33 cellular contexts compared by ENCODE assay signal in the genomic region with DNA sequence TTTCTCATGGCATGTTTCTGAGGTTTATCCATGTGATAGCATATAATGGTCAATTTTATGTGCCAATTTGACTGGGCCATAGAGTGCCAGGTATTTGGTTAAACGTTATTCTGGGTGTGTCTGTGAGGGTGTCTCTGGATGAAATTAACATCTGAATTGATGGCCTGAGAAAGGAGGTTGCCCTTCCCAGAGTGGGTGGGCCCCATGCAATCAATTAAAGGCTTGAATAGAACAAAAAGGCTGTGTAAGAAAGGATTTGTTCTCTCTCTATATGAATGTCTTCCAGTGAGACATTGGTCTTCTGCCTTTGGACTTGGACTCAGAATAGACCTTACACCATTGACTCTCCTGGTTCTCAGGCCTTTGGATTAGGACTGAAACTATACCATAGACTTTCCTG.
"Had no signal": no experiment of that assay in that cellular context is flagged by ENCODE, and none has a peak within 500 bp of the region (broad histone marks: within the 10 kb centered on the region; RNA-seq: fewer than 3 reads in every experiment).

No MANE protein-coding gene starts in this region.

- ATAC-seq: activated CD4-positive, alpha-beta T cell treated with anti-CD3 and anti-CD28 coated beads for 36 hours; activated CD8-positive, alpha-beta memory T cell treated with anti-CD3 and anti-CD28 coated beads, Interleukin-2, amount 10 ng/mL, durations not matched to agents 7 days and 5 days; activated CD8-positive, alpha-beta T cell treated with anti-CD3 and anti-CD28 coated beads, Interleukin-2, amount 10 ng/mL, durations not matched to agents 7 days and 5 days; activated naive CD4-positive, alpha-beta T cell treated with anti-CD3 and anti-CD28 coated beads, Interleukin-2, amount 50 U/mL, for 72 hours; activated T-cell treated with anti-CD3 and anti-CD28 coated beads, Interleukin-2, amount 50 U/mL, for 72 hours; gastroesophageal sphincter; heart right ventricle; T-cell had no signal

- H3K27ac ChIP-seq: ascending aorta, breast epithelium, cardiac muscle cell, epithelial cell of prostate, esophagus squamous epithelium, gastroesophageal sphincter, heart right ventricle, WERI-Rb-1 had no signal

- H3K36me3 Mint-ChIP-seq: activated CD4-positive, alpha-beta memory T cell treated with anti-CD3 and anti-CD28 coated beads for 36 hours; activated CD8-positive, alpha-beta memory T cell treated with anti-CD3 and anti-CD28 coated beads, Interleukin-2, amount 10 ng/mL, durations not matched to agents 7 days and 5 days; activated naive CD4-positive, alpha-beta T cell treated with anti-CD3 and anti-CD28 coated beads, Interleukin-2, amount 10 ng/mL, durations not matched to agents 7 days and 5 days; activated naive CD4-positive, alpha-beta T cell treated with anti-CD3 and anti-CD28 coated beads, Interleukin-2, amount 50 U/mL, for 72 hours; activated naive CD8-positive, alpha-beta T cell treated with anti-CD3 and anti-CD28 coated beads, Interleukin-2, amount 10 ng/mL, durations not matched to agents 7 days and 5 days; brain; T-cell had no signal

- H3K4me1 Mint-ChIP-seq: activated CD4-positive, alpha-beta T cell treated with anti-CD3 and anti-CD28 coated beads, Interleukin-2, amount 10 ng/mL, durations not matched to agents 24 days and 14 days; activated CD8-positive, alpha-beta memory T cell treated with anti-CD3 and anti-CD28 coated beads, Interleukin-2, amount 10 ng/mL, durations not matched to agents 7 days and 5 days; activated naive CD8-positive, alpha-beta T cell treated with anti-CD3 and anti-CD28 coated beads, Interleukin-2, amount 10 ng/mL, durations not matched to agents 7 days and 5 days; brain; central memory CD8-positive, alpha-beta T cell had no signal

- H3K27ac Mint-ChIP-seq: activated CD4-positive, alpha-beta memory T cell treated with anti-CD3 and anti-CD28 coated beads for 36 hours; activated CD4-positive, alpha-beta T cell treated with anti-CD3 and anti-CD28 coated beads for 36 hours; activated CD4-positive, alpha-beta T cell treated with anti-CD3 and anti-CD28 coated beads, Interleukin-2, amount 10 ng/mL, durations not matched to agents 24 days and 14 days; activated CD8-positive, alpha-beta memory T cell treated with anti-CD3 and anti-CD28 coated beads, Interleukin-2, amount 10 ng/mL, durations not matched to agents 7 days and 5 days; activated CD8-positive, alpha-beta T cell treated with anti-CD3 and anti-CD28 coated beads, Interleukin-2, amount 10 ng/mL, durations not matched to agents 7 days and 5 days; activated naive CD4-positive, alpha-beta T cell treated with anti-CD3 and anti-CD28 coated beads, Interleukin-2, amount 10 ng/mL, durations not matched to agents 7 days and 5 days; activated naive CD4-positive, alpha-beta T cell treated with anti-CD3 and anti-CD28 coated beads, Interleukin-2, amount 50 U/mL, for 72 hours; activated naive CD8-positive, alpha-beta T cell treated with anti-CD3 and anti-CD28 coated beads, Interleukin-2, amount 10 ng/mL, durations not matched to agents 7 days and 5 days; activated T-cell treated with anti-CD3 and anti-CD28 coated beads, Interleukin-2, amount 50 U/mL, for 24 hours; activated T-cell treated with anti-CD3 and anti-CD28 coated beads, Interleukin-2, amount 50 U/mL, for 72 hours; brain; T-cell; T-helper 1 cell treated with Interleukin-12 subunit alpha and Interleukin-12 subunit beta and Interleukin-4 antibody, amounts not matched to agents 30 μg/mL and 1 μg/mL, for 36 hours; T-helper 2 cell treated with Interferon-gamma antibody and Interleukin-4, amounts not matched to agents 5 μg/mL and 100 μg/mL, for 36 hours had no signal

- H3K27me3 ChIP-seq: ascending aorta, breast epithelium, cardiac muscle cell, esophagus squamous epithelium, gastroesophageal sphincter had no signal

- H3K4me3 Mint-ChIP-seq: activated CD4-positive, alpha-beta memory T cell treated with anti-CD3 and anti-CD28 coated beads for 36 hours; activated CD4-positive, alpha-beta T cell treated with anti-CD3 and anti-CD28 coated beads for 36 hours; activated CD4-positive, alpha-beta T cell treated with anti-CD3 and anti-CD28 coated beads, Interleukin-2, amount 10 ng/mL, durations not matched to agents 24 days and 14 days; activated CD8-positive, alpha-beta memory T cell treated with anti-CD3 and anti-CD28 coated beads, Interleukin-2, amount 10 ng/mL, durations not matched to agents 7 days and 5 days; activated CD8-positive, alpha-beta T cell treated with anti-CD3 and anti-CD28 coated beads, Interleukin-2, amount 10 ng/mL, durations not matched to agents 7 days and 5 days; activated naive CD4-positive, alpha-beta T cell treated with anti-CD3 and anti-CD28 coated beads, Interleukin-2, amount 10 ng/mL, durations not matched to agents 7 days and 5 days; activated naive CD8-positive, alpha-beta T cell treated with anti-CD3 and anti-CD28 coated beads, Interleukin-2, amount 10 ng/mL, durations not matched to agents 7 days and 5 days; activated T-cell treated with anti-CD3 and anti-CD28 coated beads, Interleukin-2, amount 50 U/mL, for 24 hours; activated T-cell treated with anti-CD3 and anti-CD28 coated beads, Interleukin-2, amount 50 U/mL, for 72 hours; brain; central memory CD8-positive, alpha-beta T cell; T-cell; T-helper 1 cell treated with Interleukin-12 subunit alpha and Interleukin-12 subunit beta and Interleukin-4 antibody, amounts not matched to agents 30 μg/mL and 1 μg/mL, for 36 hours; T-helper 2 cell treated with Interferon-gamma antibody and Interleukin-4, amounts not matched to agents 5 μg/mL and 100 μg/mL, for 36 hours had no signal

- H3K9me3 Mint-ChIP-seq: activated CD4-positive, alpha-beta memory T cell treated with anti-CD3 and anti-CD28 coated beads for 36 hours; activated CD4-positive, alpha-beta T cell treated with anti-CD3 and anti-CD28 coated beads, Interleukin-2, amount 10 ng/mL, durations not matched to agents 24 days and 14 days; activated naive CD4-positive, alpha-beta T cell treated with anti-CD3 and anti-CD28 coated beads, Interleukin-2, amount 10 ng/mL, durations not matched to agents 7 days and 5 days; activated naive CD4-positive, alpha-beta T cell treated with anti-CD3 and anti-CD28 coated beads, Interleukin-2, amount 50 U/mL, for 72 hours; activated naive CD8-positive, alpha-beta T cell treated with anti-CD3 and anti-CD28 coated beads, Interleukin-2, amount 10 ng/mL, durations not matched to agents 7 days and 5 days; activated T-cell treated with anti-CD3 and anti-CD28 coated beads, Interleukin-2, amount 50 U/mL, for 24 hours; activated T-cell treated with anti-CD3 and anti-CD28 coated beads, Interleukin-2, amount 50 U/mL, for 72 hours; central memory CD8-positive, alpha-beta T cell; T-cell; T-helper 1 cell treated with Interleukin-12 subunit alpha and Interleukin-12 subunit beta and Interleukin-4 antibody, amounts not matched to agents 30 μg/mL and 1 μg/mL, for 36 hours; T-helper 2 cell treated with Interferon-gamma antibody and Interleukin-4, amounts not matched to agents 5 μg/mL and 100 μg/mL, for 36 hours had no signal

- H3K4me1 ChIP-seq: ascending aorta, breast epithelium, esophagus squamous epithelium, gastroesophageal sphincter, heart right ventricle had no signal

- H3K36me3 ChIP-seq: ascending aorta, breast epithelium, cardiac muscle cell, esophagus squamous epithelium, gastroesophageal sphincter, heart right ventricle, WERI-Rb-1 had no signal

- H3K4me3 ChIP-seq: ascending aorta, breast epithelium, cardiac muscle cell, esophagus squamous epithelium, gastroesophageal sphincter, heart right ventricle had no signal

- H3K9me3 ChIP-seq: ascending aorta, breast epithelium, esophagus squamous epithelium, gastroesophageal sphincter, heart right ventricle had no signal

- DNase-seq: activated CD4-positive, alpha-beta memory T cell treated with anti-CD3 and anti-CD28 coated beads for 36 hours; activated CD4-positive, alpha-beta T cell treated with anti-CD3 and anti-CD28 coated beads for 36 hours; activated CD4-positive, alpha-beta T cell treated with anti-CD3 and anti-CD28 coated beads, Interleukin-2, amount 10 ng/mL, durations not matched to agents 24 days and 14 days; activated CD4-positive, CD25-positive, alpha-beta regulatory T cell; activated CD4-positive, CD25-positive, alpha-beta regulatory T cell treated with anti-CD3 and anti-CD28 coated beads, Interleukin-2, amount 50 U/mL, for 72 hours; activated CD8-positive, alpha-beta memory T cell treated with anti-CD3 and anti-CD28 coated beads, Interleukin-2, amount 10 ng/mL, durations not matched to agents 7 days and 5 days; activated CD8-positive, alpha-beta memory T cell treated with anti-CD3 and anti-CD28 coated beads, Interleukin-2, amount 50 U/mL, for 4 hours; activated CD8-positive, alpha-beta T cell treated with anti-CD3 and anti-CD28 coated beads, Interleukin-2, amount 10 ng/mL, durations not matched to agents 7 days and 5 days; activated gamma-delta T cell; activated naive CD4-positive, alpha-beta T cell; activated naive CD4-positive, alpha-beta T cell treated with anti-CD3 and anti-CD28 coated beads, Interleukin-2, amount 10 ng/mL, durations not matched to agents 7 days and 5 days; activated naive CD8-positive, alpha-beta T cell treated with anti-CD3 and anti-CD28 coated beads, Interleukin-2, amount 10 ng/mL, durations not matched to agents 7 days and 5 days; activated T-cell treated with anti-CD3 and anti-CD28 coated beads for 4 hours; activated T-cell treated with anti-CD3 and anti-CD28 coated beads, Interleukin-2, amount 50 U/mL, for 24 hours; activated T-cell treated with anti-CD3 and anti-CD28 coated beads, Interleukin-2, amount 50 U/mL, for 72 hours; cortex of kidney; effector CD8-positive, alpha-beta T cell; esophagus squamous epithelium; foreskin melanocyte; heart right ventricle; T-cell; T1000; WERI-Rb-1 had no signal
